In the genomic region with DNA sequence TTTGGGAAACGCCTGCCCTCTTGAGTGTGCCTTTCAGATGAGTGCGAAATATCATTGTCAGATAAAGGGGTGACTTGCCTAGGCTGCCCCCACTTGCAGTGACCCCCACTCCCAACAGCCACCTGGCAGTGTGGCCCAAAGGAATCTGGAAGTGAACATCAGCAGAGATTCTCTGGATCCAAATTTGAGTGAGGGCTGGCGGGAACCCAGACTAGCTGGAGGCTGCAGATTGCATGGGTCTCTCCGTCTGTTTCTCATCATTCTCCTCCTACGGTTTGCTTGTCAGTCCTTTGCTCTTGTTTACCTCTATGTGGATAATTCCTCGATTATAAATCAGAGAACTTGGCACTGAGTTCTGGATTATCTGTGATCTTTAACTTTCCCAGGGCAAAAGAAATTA, we compare ENCODE assay signal across 16 cellular contexts.
A peak's percentile ranks its signal among the peaks of the same experiment; 100 is the strongest.
DNase-seq lines count a peak whose midpoint lies in the region; ATAC-seq and TF ChIP-seq lines count a peak whose summit lies in the region.
"Had no signal": no experiment of that assay in that cellular context is flagged by ENCODE, and none has a peak within 500 bp of the region (broad histone marks: within the 10 kb centered on the region; RNA-seq: fewer than 3 reads in every experiment).

No MANE protein-coding gene starts in this region.

- H3K36me3 ChIP-seq in breast epithelium = no peaks in the 10 kb centered on the region
- H3K36me3 ChIP-seq: lower lobe of right lung had no signal

- no peaks in the 10 kb centered on the region for H3K9me3 ChIP-seq in breast epithelium
- H3K9me3 ChIP-seq: lower lobe of right lung had no signal

- no TSS peak for BruUV-seq in MCF 10A (replicated peaks; lab: Mats Ljungman, UMichigan)

- H3K27me3 ChIP-seq in breast epithelium = no peaks in the 10 kb centered on the region

- CTCF ChIA-PET in MCF 10A (lab: Yijun Ruan, JAX) = interaction anchor here (3.0 kb wide), 1 partner anchor 7 kb away, joined by 9 read pairs; no protein-coding TSS in a partner anchor

- H3K4me3 Mint-ChIP-seq in MCF 10A (ENCODE audit: unreplicated experiment) (no peak overlapping the region), nephron (no peak overlapping the region), type B pancreatic cell (no peak overlapping the region)
- H3K4me3 Mint-ChIP-seq in stimulated activated naive B cell treated with anti-CD40 and anti-IgM and Interleukin-4, amounts not matched to agents 10 μg/mL and 1 μg/mL and 100 μg/mL, for 72 hours = no peak overlapping the region
- H3K4me3 Mint-ChIP-seq: stimulated activated naive CD8-positive, alpha-beta T cell treated with anti-CD3 and anti-CD28 coated beads, Interleukin-15, amount 100 ng/mL, for 72 hours had no signal

- H3K27ac ChIP-seq in breast epithelium = peak overlapping the region; percentile 89 to 91
- H3K27ac ChIP-seq: 22Rv1, lower lobe of right lung had no signal

- H3K36me3 Mint-ChIP-seq in MCF 10A (ENCODE audit: insufficient read depth, unreplicated experiment) (no peaks in the 10 kb centered on the region), nephron (ENCODE audit: low read depth) (no peaks in the 10 kb centered on the region), type B pancreatic cell (no peaks in the 10 kb centered on the region)
- H3K36me3 Mint-ChIP-seq in stimulated activated naive B cell treated with anti-CD40 and anti-IgM and Interleukin-4, amounts not matched to agents 10 μg/mL and 1 μg/mL and 100 μg/mL, for 72 hours = peaks cover 0 to 4% of the 10 kb centered on the region in 2 donors
- H3K36me3 Mint-ChIP-seq: CD8-positive, alpha-beta memory T cell had no signal

- no peak for ATAC-seq in stimulated activated naive B cell treated with anti-CD40 and anti-IgM and Interleukin-4, amounts not matched to agents 10 μg/mL and 1 μg/mL and 100 μg/mL, for 72 hours (replicated peaks)
- ATAC-seq: HCT116; lower lobe of right lung; stimulated activated naive CD8-positive, alpha-beta T cell treated with anti-CD3 and anti-CD28 coated beads, Interleukin-15, amount 100 ng/mL, for 72 hours had no signal

- no peak overlapping the region for H3K4me3 ChIP-seq in breast epithelium
- H3K4me3 ChIP-seq: lower lobe of right lung had no signal

- no peak overlapping the region for H3K27ac Mint-ChIP-seq in MCF 10A (ENCODE audit: low read depth, unreplicated experiment)
- H3K27ac Mint-ChIP-seq in nephron = peak overlapping the region; percentile 90 to 97 (median 97)
- H3K27ac Mint-ChIP-seq in type B pancreatic cell = peak overlapping the region; percentile 36
- H3K27ac Mint-ChIP-seq in stimulated activated naive B cell treated with anti-CD40 and anti-IgM and Interleukin-4, amounts not matched to agents 10 μg/mL and 1 μg/mL and 100 μg/mL, for 72 hours = no peak overlapping the region

- peaks cover 22 to 43% of the 10 kb centered on the region in 2 donors for H3K4me1 ChIP-seq in breast epithelium

- TF ChIP-seq CTCF in breast epithelium (IDR thresholded peaks at IDR 0.05) = no peak
- TF ChIP-seq CTCF in MCF 10A (IDR thresholded peaks at IDR 0.05; ENCODE audit: unreplicated experiment) = no peak
- TF ChIP-seq CTCF in nephron (IDR thresholded peaks at IDR 0.05; ENCODE audit: unreplicated experiment in 3 of 3) = no peak
- no peak for TF ChIP-seq CTCF in type B pancreatic cell (conservative IDR thresholded peaks at IDR 0.05)

- POLR2A ChIA-PET in MCF 10A (lab: Yijun Ruan, JAX) = interaction anchor here (0.7 to 1.2 kb wide), 2 partner anchors 8 to 52 kb away, joined by 3 to 4 read pairs; no protein-coding TSS in a partner anchor

- H3K4me1 Mint-ChIP-seq in MCF 10A (ENCODE audit: insufficient read depth, unreplicated experiment) (peaks cover 21% of the 10 kb centered on the region), nephron (peaks cover 78% of the 10 kb centered on the region), type B pancreatic cell (ENCODE audit: unreplicated experiment) (peaks cover 73% of the 10 kb centered on the region)
- H3K4me1 Mint-ChIP-seq in stimulated activated naive B cell treated with anti-CD40 and anti-IgM and Interleukin-4, amounts not matched to agents 10 μg/mL and 1 μg/mL and 100 μg/mL, for 72 hours = peaks cover 42 to 78% of the 10 kb centered on the region in 2 donors

- H3K27me3 Mint-ChIP-seq in MCF 10A (ENCODE audit: insufficient read depth, unreplicated experiment) (no peaks in the 10 kb centered on the region), nephron (ENCODE audit: low read depth) (no peaks in the 10 kb centered on the region), type B pancreatic cell (no peaks in the 10 kb centered on the region)
- H3K27me3 Mint-ChIP-seq in stimulated activated naive B cell treated with anti-CD40 and anti-IgM and Interleukin-4, amounts not matched to agents 10 μg/mL and 1 μg/mL and 100 μg/mL, for 72 hours = no peaks in the 10 kb centered on the region
- H3K27me3 Mint-ChIP-seq: CD8-positive, alpha-beta memory T cell; stimulated activated naive CD8-positive, alpha-beta T cell treated with anti-CD3 and anti-CD28 coated beads, Interleukin-15, amount 100 ng/mL, for 72 hours had no signal

- H3K9me3 Mint-ChIP-seq in MCF 10A (ENCODE audit: unreplicated experiment) (no peaks in the 10 kb centered on the region), nephron (no peaks in the 10 kb centered on the region), type B pancreatic cell (no peaks in the 10 kb centered on the region)
- no peaks in the 10 kb centered on the region for H3K9me3 Mint-ChIP-seq in stimulated activated naive B cell treated with anti-CD40 and anti-IgM and Interleukin-4, amounts not matched to agents 10 μg/mL and 1 μg/mL and 100 μg/mL, for 72 hours
- H3K9me3 Mint-ChIP-seq: CD8-positive, alpha-beta memory T cell; stimulated activated naive CD8-positive, alpha-beta T cell treated with anti-CD3 and anti-CD28 coated beads, Interleukin-15, amount 100 ng/mL, for 72 hours had no signal

- TF ChIP-seq POLR2A in breast epithelium (IDR thresholded peaks at IDR 0.05) = no peak

- DNase-seq in breast epithelium (ENCODE audit: low spot score in 2 of 2) = no peak
- DNase-seq in MCF 10A (ENCODE audit: unreplicated experiment) = no peak
- DNase-seq in fibroblast of gingiva (ENCODE audit: low read depth) = peak; percentile 39
- DNase-seq in type B pancreatic cell (ENCODE audit: extremely low spot score, unreplicated experiment) = no peak
- DNase-seq in NCI-H2029 treated with DMSO at 0.1 percent for 48 hours (lab: John Stamatoyannopoulos, UW) = no peak
- no peak for DNase-seq in NCI-H1105 treated with DMSO at 0.1 percent for 48 hours (lab: John Stamatoyannopoulos, UW)
- DNase-seq in stimulated activated naive B cell treated with anti-CD40 and anti-IgM and Interleukin-4, amounts not matched to agents 10 μg/mL and 1 μg/mL and 100 μg/mL, for 72 hours = no peak
- DNase-seq: activated CD4-positive, alpha-beta T cell treated with anti-CD3 and anti-CD28 coated beads, Interleukin-2, amount 50 U/mL, for 48 hours; CD8-positive, alpha-beta memory T cell; EL; erythroblast; lower lobe of right lung; stimulated activated naive CD8-positive, alpha-beta T cell treated with anti-CD3 and anti-CD28 coated beads, Interleukin-15, amount 100 ng/mL, for 72 hours had no signal

- intact Hi-C loops in breast epithelium (cut with DNase I; ENCODE audit: low total_unique reads) (no loop called here), MCF 10A (cut with micrococcal nuclease) (no loop called here)

Comparison
In these comparisons a context has a peak if more than half of its experiments do, and no peak if none do; other contexts are left out.
1. H3K27ac Mint-ChIP-seq: peak in nephron (3 of 3) and type B pancreatic cell (single experiment); none in MCF 10A (single experiment) and stimulated activated naive B cell treated with anti-CD40 and anti-IgM and Interleukin-4, amounts not matched to agents 10 μg/mL and 1 μg/mL and 100 μg/mL, for 72 hours (single experiment).